1 cellular context compared by ENCODE assay signal in the genomic region with DNA sequence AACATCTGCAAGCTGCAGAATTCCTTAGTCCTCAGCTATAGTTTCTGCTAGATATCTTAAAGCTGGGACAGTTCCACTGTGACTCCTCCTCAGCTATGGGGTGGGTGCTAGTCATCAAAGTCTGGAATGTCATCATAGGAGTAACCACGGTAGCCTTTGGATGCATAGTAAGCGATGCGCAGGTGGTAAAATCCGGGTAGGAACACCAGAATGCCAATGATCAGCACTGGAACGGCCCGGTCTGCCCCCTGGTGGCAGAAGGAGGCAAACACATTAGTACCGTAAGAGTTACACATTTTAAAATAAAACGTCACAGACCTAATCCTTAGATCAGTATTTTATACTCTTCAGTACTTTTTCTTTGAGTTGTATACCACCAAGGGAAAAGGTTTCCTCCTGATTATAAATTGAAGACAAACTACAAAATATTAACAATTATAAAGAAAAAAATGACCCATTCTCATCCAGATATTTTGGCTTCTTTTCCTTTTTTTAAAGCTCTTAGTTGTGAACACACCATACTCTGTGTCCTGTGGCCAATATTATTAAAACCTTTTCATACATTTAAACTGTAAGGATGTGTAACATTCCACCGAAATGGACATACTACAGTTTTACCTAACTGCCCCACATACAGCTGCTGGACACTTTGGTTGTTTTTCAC.
TF ChIP-seq lines count a peak whose summit lies in the region.

No MANE protein-coding gene starts in this region.

TF ChIP-seq in HepG2, 621 proteins besides CTCF, POLR2A, EP300 and RAD21 (continued from another document and continues in another):
- TF ChIP-seq SP140L (CRISPR knock-in tag; IDR thresholded peaks at IDR 0.05; ENCODE audit: borderline replicate concordance) (no peak), ZNF720 (CRISPR knock-in tag; IDR thresholded peaks at IDR 0.05) (no peak), ZNF326 (CRISPR knock-in tag; IDR thresholded peaks at IDR 0.05; ENCODE audit: borderline replicate concordance) (no peak), NFE2L2 (IDR thresholded peaks at IDR 0.05; ENCODE audit: low read length) (no peak), ZNF124 (CRISPR knock-in tag; IDR thresholded peaks at IDR 0.05) (no peak), ZNF317 (CRISPR knock-in tag; IDR thresholded peaks at IDR 0.05) (no peak), HDAC2 (CRISPR knock-in tag; IDR thresholded peaks at IDR 0.05) (0 out of 2 replicates have a peak, but pooled peaks have one; percentile 33), FOXC1 (CRISPR knock-in tag; IDR thresholded peaks at IDR 0.05; ENCODE audit: borderline replicate concordance) (no peak), REPIN1 (CRISPR knock-in tag; IDR thresholded peaks at IDR 0.05; ENCODE audit: borderline replicate concordance, low read depth) (peak; percentile 82; the same call in 1 of the 2 replicates), PLRG1 (conservative IDR thresholded peaks at IDR 0.05) (no peak), XRCC5 (optimal IDR thresholded peaks at IDR 0.05; ENCODE audit: low read length) (peak; percentile 64), SALL1 (CRISPR knock-in tag; IDR thresholded peaks at IDR 0.05) (peak; percentile 56; the same call in 1 of the 2 replicates), ERF (CRISPR knock-in tag; IDR thresholded peaks at IDR 0.05) (peak; percentile 75), ZNF335 (CRISPR knock-in tag; IDR thresholded peaks at IDR 0.05) (no peak), PPARG (CRISPR knock-in tag; conservative IDR thresholded peaks at IDR 0.05) (no peak), ZC3H4 (CRISPR knock-in tag; IDR thresholded peaks at IDR 0.05; ENCODE audit: borderline replicate concordance) (no peak), HMGA1 (CRISPR knock-in tag; conservative IDR thresholded peaks at IDR 0.05) (no peak), ZSCAN25 (CRISPR knock-in tag; IDR thresholded peaks at IDR 0.05) (no peak), RBFOX2 (IDR thresholded peaks at IDR 0.05; ENCODE audit: low read depth, low read length) (no peak), SALL2 (CRISPR knock-in tag; IDR thresholded peaks at IDR 0.05) (no peak), MEIS1 (CRISPR knock-in tag; IDR thresholded peaks at IDR 0.05; ENCODE audit: borderline replicate concordance) (no peak), FOXJ3 (CRISPR knock-in tag; IDR thresholded peaks at IDR 0.05; ENCODE audit: borderline replicate concordance) (no peak), ZKSCAN8 (CRISPR knock-in tag; IDR thresholded peaks at IDR 0.05; ENCODE audit: borderline replicate concordance) (peak; percentile 36; the same call in 1 of the 2 replicates), HOXA3 (CRISPR knock-in tag; IDR thresholded peaks at IDR 0.05) (peak; percentile 17; the same call in 1 of the 2 replicates), SIX4 (CRISPR knock-in tag; IDR thresholded peaks at IDR 0.05) (no peak), MXD4 (CRISPR knock-in tag; IDR thresholded peaks at IDR 0.05) (no peak; the same call in 1 of the 2 replicates), ZNF563 (CRISPR knock-in tag; IDR thresholded peaks at IDR 0.05) (no peak)
- TF ChIP-seq, protein P1, sequence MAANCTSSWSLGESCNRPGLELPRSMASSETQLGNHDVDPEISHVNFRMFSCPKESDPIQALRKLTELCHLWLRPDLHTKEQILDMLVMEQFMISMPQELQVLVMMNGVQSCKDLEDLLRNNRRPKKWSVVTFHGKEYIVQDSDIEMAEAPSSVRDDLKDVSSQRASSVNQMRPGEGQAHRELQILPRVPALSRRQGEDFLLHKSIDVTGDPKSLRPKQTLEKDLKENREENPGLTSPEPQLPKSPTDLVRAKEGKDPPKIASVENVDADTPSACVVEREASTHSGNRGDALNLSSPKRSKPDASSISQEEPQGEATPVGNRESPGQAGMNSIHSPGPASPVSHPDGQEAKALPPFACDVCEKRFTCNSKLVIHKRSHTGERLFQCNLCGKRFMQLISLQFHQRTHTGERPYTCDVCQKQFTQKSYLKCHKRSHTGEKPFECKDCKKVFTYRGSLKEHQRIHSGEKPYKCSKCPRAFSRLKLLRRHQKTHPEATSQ (CRISPR knock-in tag; IDR thresholded peaks at IDR 0.05; ENCODE audit: borderline replicate concordance): 0 out of 2 replicates have a peak, but pooled peaks have one; percentile 35
- TF ChIP-seq, protein P2, sequence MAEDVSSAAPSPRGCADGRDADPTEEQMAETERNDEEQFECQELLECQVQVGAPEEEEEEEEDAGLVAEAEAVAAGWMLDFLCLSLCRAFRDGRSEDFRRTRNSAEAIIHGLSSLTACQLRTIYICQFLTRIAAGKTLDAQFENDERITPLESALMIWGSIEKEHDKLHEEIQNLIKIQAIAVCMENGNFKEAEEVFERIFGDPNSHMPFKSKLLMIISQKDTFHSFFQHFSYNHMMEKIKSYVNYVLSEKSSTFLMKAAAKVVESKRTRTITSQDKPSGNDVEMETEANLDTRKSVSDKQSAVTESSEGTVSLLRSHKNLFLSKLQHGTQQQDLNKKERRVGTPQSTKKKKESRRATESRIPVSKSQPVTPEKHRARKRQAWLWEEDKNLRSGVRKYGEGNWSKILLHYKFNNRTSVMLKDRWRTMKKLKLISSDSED (CRISPR knock-in tag; IDR thresholded peaks at IDR 0.05): no peak
- TF ChIP-seq, protein P3, sequence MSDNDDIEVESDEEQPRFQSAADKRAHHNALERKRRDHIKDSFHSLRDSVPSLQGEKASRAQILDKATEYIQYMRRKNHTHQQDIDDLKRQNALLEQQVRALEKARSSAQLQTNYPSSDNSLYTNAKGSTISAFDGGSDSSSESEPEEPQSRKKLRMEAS (IDR thresholded peaks at IDR 0.05): no peak
- TF ChIP-seq, protein P4, sequence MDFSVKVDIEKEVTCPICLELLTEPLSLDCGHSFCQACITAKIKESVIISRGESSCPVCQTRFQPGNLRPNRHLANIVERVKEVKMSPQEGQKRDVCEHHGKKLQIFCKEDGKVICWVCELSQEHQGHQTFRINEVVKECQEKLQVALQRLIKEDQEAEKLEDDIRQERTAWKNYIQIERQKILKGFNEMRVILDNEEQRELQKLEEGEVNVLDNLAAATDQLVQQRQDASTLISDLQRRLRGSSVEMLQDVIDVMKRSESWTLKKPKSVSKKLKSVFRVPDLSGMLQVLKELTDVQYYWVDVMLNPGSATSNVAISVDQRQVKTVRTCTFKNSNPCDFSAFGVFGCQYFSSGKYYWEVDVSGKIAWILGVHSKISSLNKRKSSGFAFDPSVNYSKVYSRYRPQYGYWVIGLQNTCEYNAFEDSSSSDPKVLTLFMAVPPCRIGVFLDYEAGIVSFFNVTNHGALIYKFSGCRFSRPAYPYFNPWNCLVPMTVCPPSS (IDR thresholded peaks at IDR 0.05): no peak
- TF ChIP-seq, protein P5, sequence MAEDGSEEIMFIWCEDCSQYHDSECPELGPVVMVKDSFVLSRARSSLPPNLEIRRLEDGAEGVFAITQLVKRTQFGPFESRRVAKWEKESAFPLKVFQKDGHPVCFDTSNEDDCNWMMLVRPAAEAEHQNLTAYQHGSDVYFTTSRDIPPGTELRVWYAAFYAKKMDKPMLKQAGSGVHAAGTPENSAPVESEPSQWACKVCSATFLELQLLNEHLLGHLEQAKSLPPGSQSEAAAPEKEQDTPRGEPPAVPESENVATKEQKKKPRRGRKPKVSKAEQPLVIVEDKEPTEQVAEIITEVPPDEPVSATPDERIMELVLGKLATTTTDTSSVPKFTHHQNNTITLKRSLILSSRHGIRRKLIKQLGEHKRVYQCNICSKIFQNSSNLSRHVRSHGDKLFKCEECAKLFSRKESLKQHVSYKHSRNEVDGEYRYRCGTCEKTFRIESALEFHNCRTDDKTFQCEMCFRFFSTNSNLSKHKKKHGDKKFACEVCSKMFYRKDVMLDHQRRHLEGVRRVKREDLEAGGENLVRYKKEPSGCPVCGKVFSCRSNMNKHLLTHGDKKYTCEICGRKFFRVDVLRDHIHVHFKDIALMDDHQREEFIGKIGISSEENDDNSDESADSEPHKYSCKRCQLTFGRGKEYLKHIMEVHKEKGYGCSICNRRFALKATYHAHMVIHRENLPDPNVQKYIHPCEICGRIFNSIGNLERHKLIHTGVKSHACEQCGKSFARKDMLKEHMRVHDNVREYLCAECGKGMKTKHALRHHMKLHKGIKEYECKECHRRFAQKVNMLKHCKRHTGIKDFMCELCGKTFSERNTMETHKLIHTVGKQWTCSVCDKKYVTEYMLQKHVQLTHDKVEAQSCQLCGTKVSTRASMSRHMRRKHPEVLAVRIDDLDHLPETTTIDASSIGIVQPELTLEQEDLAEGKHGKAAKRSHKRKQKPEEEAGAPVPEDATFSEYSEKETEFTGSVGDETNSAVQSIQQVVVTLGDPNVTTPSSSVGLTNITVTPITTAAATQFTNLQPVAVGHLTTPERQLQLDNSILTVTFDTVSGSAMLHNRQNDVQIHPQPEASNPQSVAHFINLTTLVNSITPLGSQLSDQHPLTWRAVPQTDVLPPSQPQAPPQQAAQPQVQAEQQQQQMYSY (CRISPR knock-in tag; IDR thresholded peaks at IDR 0.05): peak; percentile 56; the same call in 1 of the 2 replicates
- TF ChIP-seq, protein P6, sequence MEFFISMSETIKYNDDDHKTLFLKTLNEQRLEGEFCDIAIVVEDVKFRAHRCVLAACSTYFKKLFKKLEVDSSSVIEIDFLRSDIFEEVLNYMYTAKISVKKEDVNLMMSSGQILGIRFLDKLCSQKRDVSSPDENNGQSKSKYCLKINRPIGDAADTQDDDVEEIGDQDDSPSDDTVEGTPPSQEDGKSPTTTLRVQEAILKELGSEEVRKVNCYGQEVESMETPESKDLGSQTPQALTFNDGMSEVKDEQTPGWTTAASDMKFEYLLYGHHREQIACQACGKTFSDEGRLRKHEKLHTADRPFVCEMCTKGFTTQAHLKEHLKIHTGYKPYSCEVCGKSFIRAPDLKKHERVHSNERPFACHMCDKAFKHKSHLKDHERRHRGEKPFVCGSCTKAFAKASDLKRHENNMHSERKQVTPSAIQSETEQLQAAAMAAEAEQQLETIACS (CRISPR knock-in tag; IDR thresholded peaks at IDR 0.05): no peak
- TF ChIP-seq, protein P7, sequence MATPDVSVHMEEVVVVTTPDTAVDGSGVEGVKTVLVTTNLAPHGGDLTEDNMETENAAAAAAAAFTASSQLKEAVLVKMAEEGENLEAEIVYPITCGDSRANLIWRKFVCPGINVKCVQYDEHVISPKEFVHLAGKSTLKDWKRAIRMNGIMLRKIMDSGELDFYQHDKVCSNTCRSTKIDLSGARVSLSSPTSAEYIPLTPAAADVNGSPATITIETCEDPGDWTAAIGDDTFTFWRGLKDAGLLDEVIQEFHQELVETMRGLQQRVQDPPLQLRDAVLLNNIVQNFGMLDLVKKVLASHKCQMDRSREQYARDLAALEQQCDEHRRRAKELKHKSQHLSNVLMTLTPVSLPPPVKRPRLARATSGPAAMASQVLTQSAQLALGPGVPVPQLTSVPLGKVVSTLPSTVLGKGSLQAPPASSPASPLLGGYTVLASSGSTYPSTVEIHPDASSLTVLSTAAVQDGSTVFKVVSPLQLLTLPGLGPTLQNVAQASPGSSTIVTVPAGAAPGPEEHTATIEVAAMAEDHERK (CRISPR knock-in tag; IDR thresholded peaks at IDR 0.05; ENCODE audit: low read depth): no peak
- TF ChIP-seq, protein P8, sequence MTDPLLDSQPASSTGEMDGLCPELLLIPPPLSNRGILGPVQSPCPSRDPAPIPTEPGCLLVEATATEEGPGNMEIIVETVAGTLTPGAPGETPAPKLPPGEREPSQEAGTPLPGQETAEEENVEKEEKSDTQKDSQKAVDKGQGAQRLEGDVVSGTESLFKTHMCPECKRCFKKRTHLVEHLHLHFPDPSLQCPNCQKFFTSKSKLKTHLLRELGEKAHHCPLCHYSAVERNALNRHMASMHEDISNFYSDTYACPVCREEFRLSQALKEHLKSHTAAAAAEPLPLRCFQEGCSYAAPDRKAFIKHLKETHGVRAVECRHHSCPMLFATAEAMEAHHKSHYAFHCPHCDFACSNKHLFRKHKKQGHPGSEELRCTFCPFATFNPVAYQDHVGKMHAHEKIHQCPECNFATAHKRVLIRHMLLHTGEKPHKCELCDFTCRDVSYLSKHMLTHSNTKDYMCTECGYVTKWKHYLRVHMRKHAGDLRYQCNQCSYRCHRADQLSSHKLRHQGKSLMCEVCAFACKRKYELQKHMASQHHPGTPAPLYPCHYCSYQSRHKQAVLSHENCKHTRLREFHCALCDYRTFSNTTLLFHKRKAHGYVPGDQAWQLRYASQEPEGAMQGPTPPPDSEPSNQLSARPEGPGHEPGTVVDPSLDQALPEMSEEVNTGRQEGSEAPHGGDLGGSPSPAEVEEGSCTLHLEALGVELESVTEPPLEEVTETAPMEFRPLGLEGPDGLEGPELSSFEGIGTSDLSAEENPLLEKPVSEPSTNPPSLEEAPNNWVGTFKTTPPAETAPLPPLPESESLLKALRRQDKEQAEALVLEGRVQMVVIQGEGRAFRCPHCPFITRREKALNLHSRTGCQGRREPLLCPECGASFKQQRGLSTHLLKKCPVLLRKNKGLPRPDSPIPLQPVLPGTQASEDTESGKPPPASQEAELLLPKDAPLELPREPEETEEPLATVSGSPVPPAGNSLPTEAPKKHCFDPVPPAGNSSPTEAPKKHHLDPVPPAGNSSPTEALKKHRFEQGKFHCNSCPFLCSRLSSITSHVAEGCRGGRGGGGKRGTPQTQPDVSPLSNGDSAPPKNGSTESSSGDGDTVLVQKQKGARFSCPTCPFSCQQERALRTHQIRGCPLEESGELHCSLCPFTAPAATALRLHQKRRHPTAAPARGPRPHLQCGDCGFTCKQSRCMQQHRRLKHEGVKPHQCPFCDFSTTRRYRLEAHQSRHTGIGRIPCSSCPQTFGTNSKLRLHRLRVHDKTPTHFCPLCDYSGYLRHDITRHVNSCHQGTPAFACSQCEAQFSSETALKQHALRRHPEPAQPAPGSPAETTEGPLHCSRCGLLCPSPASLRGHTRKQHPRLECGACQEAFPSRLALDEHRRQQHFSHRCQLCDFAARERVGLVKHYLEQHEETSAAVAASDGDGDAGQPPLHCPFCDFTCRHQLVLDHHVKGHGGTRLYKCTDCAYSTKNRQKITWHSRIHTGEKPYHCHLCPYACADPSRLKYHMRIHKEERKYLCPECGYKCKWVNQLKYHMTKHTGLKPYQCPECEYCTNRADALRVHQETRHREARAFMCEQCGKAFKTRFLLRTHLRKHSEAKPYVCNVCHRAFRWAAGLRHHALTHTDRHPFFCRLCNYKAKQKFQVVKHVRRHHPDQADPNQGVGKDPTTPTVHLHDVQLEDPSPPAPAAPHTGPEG (CRISPR knock-in tag; IDR thresholded peaks at IDR 0.05): no peak
- TF ChIP-seq, protein P9, sequence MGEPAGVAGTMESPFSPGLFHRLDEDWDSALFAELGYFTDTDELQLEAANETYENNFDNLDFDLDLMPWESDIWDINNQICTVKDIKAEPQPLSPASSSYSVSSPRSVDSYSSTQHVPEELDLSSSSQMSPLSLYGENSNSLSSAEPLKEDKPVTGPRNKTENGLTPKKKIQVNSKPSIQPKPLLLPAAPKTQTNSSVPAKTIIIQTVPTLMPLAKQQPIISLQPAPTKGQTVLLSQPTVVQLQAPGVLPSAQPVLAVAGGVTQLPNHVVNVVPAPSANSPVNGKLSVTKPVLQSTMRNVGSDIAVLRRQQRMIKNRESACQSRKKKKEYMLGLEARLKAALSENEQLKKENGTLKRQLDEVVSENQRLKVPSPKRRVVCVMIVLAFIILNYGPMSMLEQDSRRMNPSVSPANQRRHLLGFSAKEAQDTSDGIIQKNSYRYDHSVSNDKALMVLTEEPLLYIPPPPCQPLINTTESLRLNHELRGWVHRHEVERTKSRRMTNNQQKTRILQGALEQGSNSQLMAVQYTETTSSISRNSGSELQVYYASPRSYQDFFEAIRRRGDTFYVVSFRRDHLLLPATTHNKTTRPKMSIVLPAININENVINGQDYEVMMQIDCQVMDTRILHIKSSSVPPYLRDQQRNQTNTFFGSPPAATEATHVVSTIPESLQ (CRISPR knock-in tag; conservative IDR thresholded peaks at IDR 0.05): no peak
